ENCODE assay signal across 20 cellular contexts in genomic region chr4:123578276-123579014, GRCh38.
DNase-seq lines count a peak whose midpoint lies in the region; ATAC-seq, FAIRE-seq and TF ChIP-seq lines count a peak whose summit lies in the region.
"Had no signal": no experiment of that assay in that cellular context is flagged by ENCODE, and none has a peak within 500 bp of the region (broad histone marks: within the 10 kb centered on the region; RNA-seq: fewer than 3 reads in every experiment).

No MANE protein-coding gene starts in this region.

- H3K27me3 ChIP-seq in vagina: no peaks in the 10 kb centered on the region
- H3K27me3 ChIP-seq in A673 (replicated peaks; ENCODE audit: insufficient read depth, low read depth, low read length, poor library complexity): no peaks in the 10 kb centered on the region
- no peaks in the 10 kb centered on the region for H3K27me3 ChIP-seq in aorta (ENCODE audit: control insufficient read depth in 1 of 2, insufficient read depth in 2 of 2, low read length in 1 of 2)
- H3K27me3 ChIP-seq: BE2C had no signal

- H3K4me3 ChIP-seq in AG10803 (ENCODE audit: low read length) (no peak overlapping the region), vagina (no peak overlapping the region), A673 (ENCODE audit: low read depth, low read length, poor library complexity, severe bottlenecking) (no peak overlapping the region), aorta (ENCODE audit: low read length in 2 of 2) (no peak overlapping the region)

- no peak for TF ChIP-seq CTCF in AG10803 (conservative IDR thresholded peaks at IDR 0.05; ENCODE audit: low read length)
- no peak for TF ChIP-seq CTCF in vagina (IDR thresholded peaks at IDR 0.05)
- no peak for TF ChIP-seq CTCF in A673 (conservative IDR thresholded peaks at IDR 0.05; ENCODE audit: low read depth, low read length)

- no peak for ATAC-seq in aorta (ENCODE audit: low FRiP score)

- intact Hi-C loops in vagina (cut with DNase I) (no loop called here), A673 (cut with micrococcal nuclease; ENCODE audit: unreplicated experiment) (no loop called here), aorta (cut with DNase I) (no loop called here)

- peak; percentile 7 for FAIRE-seq in TTC549 (lab: Jason Lieb, UNC)
- FAIRE-seq: G401.6, GM12891, GM19239 had no signal

- 6 to 8% methylated on average over 3 of the region's 3 CpGs for WGBS in aorta, 2 donors

- peak overlapping the region; percentile 10 for H3K27ac ChIP-seq in vagina
- H3K27ac ChIP-seq in A673 (ENCODE audit: low read depth, low read length, poor library complexity, severe bottlenecking): no peak overlapping the region
- no peak overlapping the region for H3K27ac ChIP-seq in aorta (ENCODE audit: low read depth in 1 of 2, low read length in 2 of 2)

- H3K36me3 ChIP-seq in vagina: no peaks in the 10 kb centered on the region
- no peaks in the 10 kb centered on the region for H3K36me3 ChIP-seq in A673 (ENCODE audit: insufficient read depth, low read length, poor library complexity, severe bottlenecking)
- no peaks in the 10 kb centered on the region for H3K36me3 ChIP-seq in aorta (ENCODE audit: control insufficient read depth in 1 of 2, insufficient read depth in 2 of 2, low read length in 1 of 2)
- H3K36me3 ChIP-seq: BE2C had no signal

- CTCF ChIA-PET in A673 (lab: Charles Lee): no interaction called here

- H3K9me3 ChIP-seq in vagina: peaks cover 2% of the 10 kb centered on the region
- H3K9me3 ChIP-seq in A673 (ENCODE audit: low read depth, low read length, poor library complexity, severe bottlenecking): peaks cover 12% of the 10 kb centered on the region
- H3K9me3 ChIP-seq in aorta (ENCODE audit: control insufficient read depth, low read length): peaks cover 1% of the 10 kb centered on the region

- peaks cover 14% of the 10 kb centered on the region for H3K4me1 ChIP-seq in vagina
- H3K4me1 ChIP-seq in A673 (ENCODE audit: insufficient read depth, low read length, poor library complexity, severe bottlenecking): peaks cover 8% of the 10 kb centered on the region
- H3K4me1 ChIP-seq in aorta (ENCODE audit: control insufficient read depth in 1 of 2, insufficient read depth in 2 of 2, low read length in 2 of 2): no peaks in the 10 kb centered on the region
- H3K4me1 ChIP-seq: BE2C had no signal

- DNase-seq in AG10803 (ENCODE audit: low read depth): peak; percentile 6
- DNase-seq in fibroblast of gingiva (ENCODE audit: low read depth): peak; percentile 18
- no peak for DNase-seq in vagina (ENCODE audit: extremely low spot score in 2 of 2)
- no peak for DNase-seq in A673 (ENCODE audit: low spot score)
- DNase-seq in aorta: no peak
- DNase-seq in superior temporal gyrus (ENCODE audit: extremely low spot score): no peak
- DNase-seq: 8988T; BE2C; C1 segment of cervical spinal cord; CD4-positive, CD25-positive, alpha-beta regulatory T cell; CD8-positive, alpha-beta memory T cell; COR-L47; DMS 273 treated with DMSO at 0.1 percent for 48 hours; DMS53; HCEC 1CT; HFFc6 had no signal

- POLR2A ChIA-PET in A673 (lab: Charles Lee; ENCODE audit: low non-redundant PET): interaction anchor here (0.8 kb wide), 1 partner anchor 914 kb away, joined by 3 read pairs; no protein-coding TSS in a partner anchor

- TF ChIP-seq POLR2A in vagina (IDR thresholded peaks at IDR 0.05): no peak

- no TSS peak for BruUV-seq in A673 (replicated peaks; lab: Mats Ljungman, UMichigan)

Comparison
In these comparisons a context has a peak if more than half of its experiments do, and no peak if none do; other contexts are left out.
1. DNase-seq: peak in AG10803 (single experiment) and fibroblast of gingiva (single experiment); none in vagina (0 of 2), A673 (single experiment), aorta (0 of 2) and superior temporal gyrus (single experiment).